Comparison of ENCODE assay signal across 19 cellular contexts in the genomic region with DNA sequence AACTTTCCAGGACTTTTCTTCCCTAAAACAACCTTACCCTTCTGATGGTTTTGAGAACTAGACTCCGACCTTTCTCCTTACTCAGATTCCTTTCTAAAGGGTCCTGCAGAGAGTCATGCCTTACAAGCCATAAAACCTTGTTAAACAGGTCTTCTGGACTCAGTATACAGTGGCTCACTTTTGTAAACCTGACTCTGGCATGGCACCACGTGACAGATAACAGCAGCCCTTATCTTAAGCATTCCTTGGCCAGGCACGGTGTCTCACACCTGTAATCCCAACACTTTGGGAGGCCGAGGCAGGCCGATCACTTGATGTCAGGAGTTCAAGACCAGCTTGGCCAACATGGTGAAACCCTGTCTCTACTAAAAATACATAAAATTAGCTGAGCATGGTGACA.
DNase-seq lines count a peak whose midpoint lies in the region; ATAC-seq, FAIRE-seq and TF ChIP-seq lines count a peak whose summit lies in the region.
"Had no signal": no experiment of that assay in that cellular context is flagged by ENCODE, and none has a peak within 500 bp of the region (broad histone marks: within the 10 kb centered on the region; RNA-seq: fewer than 3 reads in every experiment).

No MANE protein-coding gene starts in this region.

- no peak overlapping the region for H3K27ac Mint-ChIP-seq in endodermal cell
- H3K27ac Mint-ChIP-seq: CD4-positive, alpha-beta T cell; IgD-negative memory B cell had no signal

- H3K36me3 ChIP-seq in endodermal cell (ENCODE audit: control insufficient read depth, insufficient read depth, low read length) (no peaks in the 10 kb centered on the region), mucosa of descending colon (ENCODE audit: low read depth) (no peaks in the 10 kb centered on the region), small intestine (ENCODE audit: control insufficient read depth in 2 of 2, insufficient read depth in 2 of 2, low read length in 2 of 2) (no peaks in the 10 kb centered on the region)
- H3K36me3 ChIP-seq: HAP-1 had no signal

- DNase-seq in ELF-1 (ENCODE audit: low read depth, low spot score) (peak; percentile 36), endodermal cell (peak; percentile 17), mucosa of descending colon (no peak), small intestine (peak; percentile 30), A172 (ENCODE audit: low spot score) (no peak), NCI-H1436 treated with DMSO at 0.1 percent for 48 hours (lab: John Stamatoyannopoulos, UW) (no peak)
- DNase-seq: ACHN; AML-193; CD4-positive, alpha-beta T cell; DMS153; DMS79; GF-D8; GM23248 had no signal

- H3K4me3 ChIP-seq in endodermal cell (ENCODE audit: low read length) (no peak overlapping the region), mucosa of descending colon (no peak overlapping the region), small intestine (ENCODE audit: low read depth in 1 of 2, low read length in 2 of 2) (no peak overlapping the region)
- H3K4me3 ChIP-seq: GM23248, HAP-1 had no signal

- H3K27ac ChIP-seq in endodermal cell (ENCODE audit: low read depth, low read length) (no peak overlapping the region), small intestine (ENCODE audit: low read depth in 1 of 2, low read length in 1 of 2) (no peak overlapping the region)
- H3K27ac ChIP-seq: C4-2B, GM23248 had no signal

- intact Hi-C loops in mucosa of descending colon (cut with DNase I, micrococcal nuclease) = no loop called here

- H3K4me1 ChIP-seq in endodermal cell (ENCODE audit: control insufficient read depth, insufficient read depth, low read length) = no peaks in the 10 kb centered on the region
- no peaks in the 10 kb centered on the region for H3K4me1 ChIP-seq in mucosa of descending colon (ENCODE audit: low read depth)
- no peaks in the 10 kb centered on the region for H3K4me1 ChIP-seq in small intestine (ENCODE audit: control insufficient read depth in 2 of 2, insufficient read depth in 1 of 2, low read depth in 1 of 2, low read length in 1 of 2)
- H3K4me1 ChIP-seq: HAP-1 had no signal

- no peak for FAIRE-seq in small intestine (lab: Jason Lieb, UNC)
- FAIRE-seq: A204.1, HepG2 had no signal

- H3K4me3 Mint-ChIP-seq in endodermal cell = no peak overlapping the region
- H3K4me3 Mint-ChIP-seq: CD4-positive, alpha-beta T cell; IgD-negative memory B cell had no signal

- H3K9ac ChIP-seq in endodermal cell (ENCODE audit: extremely low read depth, low read length, poor library complexity, severe bottlenecking) = no peak overlapping the region
- H3K9ac ChIP-seq: GM23248 had no signal

- 71 to 80% methylated on average over 5 of the region's 5 CpGs for WGBS in endodermal cell (ENCODE audit: insufficient coverage in 1 of 2, insufficient read length in 1 of 2), 2 experiments
- 4 to 40% (median 22%) methylated on average over 5 of the region's 5 CpGs for WGBS in small intestine, 3 donors

- H3K9me3 ChIP-seq in endodermal cell (ENCODE audit: control insufficient read depth, low read length) = no peaks in the 10 kb centered on the region
- H3K9me3 ChIP-seq in mucosa of descending colon = no peaks in the 10 kb centered on the region
- H3K9me3 ChIP-seq in small intestine (ENCODE audit: control insufficient read depth, low read depth) = no peaks in the 10 kb centered on the region
- H3K9me3 ChIP-seq: HAP-1 had no signal

- no peak for TF ChIP-seq CTCF in endodermal cell (conservative IDR thresholded peaks at IDR 0.05)
- no peak for TF ChIP-seq CTCF in mucosa of descending colon (IDR thresholded peaks at IDR 0.05)

- no peaks in the 10 kb centered on the region for H3K27me3 Mint-ChIP-seq in endodermal cell (ENCODE audit: insufficient read depth)
- H3K27me3 Mint-ChIP-seq: CD4-positive, alpha-beta T cell had no signal

- H3K36me3 Mint-ChIP-seq in endodermal cell (ENCODE audit: low read depth) = no peaks in the 10 kb centered on the region
- H3K36me3 Mint-ChIP-seq: IgD-negative memory B cell had no signal

- no peaks in the 10 kb centered on the region for H3K27me3 ChIP-seq in endodermal cell (ENCODE audit: control insufficient read depth, insufficient read depth, low read length, poor library complexity, severe bottlenecking)
- no peaks in the 10 kb centered on the region for H3K27me3 ChIP-seq in small intestine (ENCODE audit: control insufficient read depth in 2 of 2, insufficient read depth in 2 of 2, low read length in 2 of 2)

- ATAC-seq in mucosa of descending colon (peak; percentile 24), GM19455 (IDR thresholded peaks at IDR 0.05; ENCODE audit: unreplicated experiment) (no peak)
- ATAC-seq: HepG2 had no signal

- no peaks in the 10 kb centered on the region for H3K9me3 Mint-ChIP-seq in endodermal cell
- H3K9me3 Mint-ChIP-seq: CD4-positive, alpha-beta T cell had no signal

- H3K4me1 Mint-ChIP-seq in endodermal cell = no peaks in the 10 kb centered on the region
- H3K4me1 Mint-ChIP-seq: IgD-negative memory B cell had no signal

Comparison
In these comparisons a context has a peak if more than half of its experiments do, and no peak if none do; other contexts are left out.
1. DNase-seq: peak in ELF-1 (single experiment), endodermal cell (single experiment) and small intestine (single experiment); none in mucosa of descending colon (0 of 3), A172 (single experiment) and NCI-H1436 treated with DMSO at 0.1 percent for 48 hours (single experiment).